8 cellular contexts compared by ENCODE assay signal in genomic region chr11:8814209-8814922, GRCh38.
DNase-seq lines count a peak whose midpoint lies in the region; ATAC-seq, FAIRE-seq and TF ChIP-seq lines count a peak whose summit lies in the region.

No MANE protein-coding gene starts in this region.

- H3K4me3 ChIP-seq in Jurkat, Clone E6-1 (ENCODE audit: low read length), result no peak overlapping the region
- no peak overlapping the region for H3K4me3 ChIP-seq in mammary epithelial cell (replicated peaks in 1 of 3; ENCODE audit: insufficient read depth in 1 of 3, low read depth in 2 of 3, low read length in 3 of 3)
- no peak overlapping the region for H3K4me3 ChIP-seq in pancreas

- peak in 2 of 4 donors; percentile 3 to 6 for ATAC-seq in pancreas

- no peak for FAIRE-seq in pancreas (lab: Jason Lieb, UNC)

- no peaks in the 10 kb centered on the region for H3K36me3 ChIP-seq in mammary epithelial cell (ENCODE audit: insufficient read depth, low read length)
- no peaks in the 10 kb centered on the region for H3K36me3 ChIP-seq in pancreas

- CTCF ChIA-PET in mammary epithelial cell (lab: Charles Lee; ENCODE audit: low non-redundant PET), result interaction anchor here (0.7 kb wide), 1 partner anchor 145 kb away, joined by 4 read pairs; no protein-coding TSS in a partner anchor

- DNase-seq in ELR (ENCODE audit: low read depth) (peak; percentile 52), mammary epithelial cell (peak; percentile 95), pancreas (no peak), GOT3 (lab: John Stamatoyannopoulos, UW) (no peak), KG1 (lab: John Stamatoyannopoulos, UW) (no peak), NCI-H1694 (lab: John Stamatoyannopoulos, UW) (no peak)
- peak; percentile 73 for DNase-seq in Jurkat, Clone E6-1 (ENCODE audit: low read depth, low spot score)
- DNase-seq in activated CD8-positive, alpha-beta memory T cell treated with anti-CD3 and anti-CD28 coated beads, Interleukin-2, amount 50 U/mL, for 4 hours, result no peak

- H4K20me1 ChIP-seq in mammary epithelial cell (ENCODE audit: insufficient read depth, low read length), result no peaks in the 10 kb centered on the region

- H3K4me1 ChIP-seq in mammary epithelial cell (ENCODE audit: insufficient read depth, low read length) (peaks cover 46% of the 10 kb centered on the region), pancreas (peaks cover 0 to 28% (median 0%) of the 10 kb centered on the region in 3 donors)

- dilution Hi-C loops in mammary epithelial cell (cut with HindIII; ENCODE audit: low sequenced_read_pairs), result no loop called here

- peak overlapping the region; percentile 4 for H2AFZ ChIP-seq in mammary epithelial cell (ENCODE audit: low read depth, low read length)

- H3K9ac ChIP-seq in mammary epithelial cell (ENCODE audit: insufficient read depth, low read length), result peak overlapping the region; percentile 47

- no peaks in the 10 kb centered on the region for H3K27me3 ChIP-seq in mammary epithelial cell (ENCODE audit: insufficient read depth, low read length)
- no peaks in the 10 kb centered on the region for H3K27me3 ChIP-seq in pancreas

- 8% methylated on average over 4 of the region's 4 CpGs for WGBS in mammary epithelial cell (ENCODE audit: low coverage, missing lambda C conversion rate)
- 66% methylated on average over 4 of the region's 4 CpGs for WGBS in pancreas, 2 donors

- H3K9me3 ChIP-seq in mammary epithelial cell (replicated peaks; ENCODE audit: insufficient read depth, low read length) (no peaks in the 10 kb centered on the region), pancreas (no peaks in the 10 kb centered on the region)

- no TSS peak for BruUV-seq in mammary epithelial cell (replicated peaks; lab: Mats Ljungman, UMichigan)

- no peak for TF ChIP-seq CTCF in mammary epithelial cell (conservative IDR thresholded peaks at IDR 0.05 in 1 of 2, IDR thresholded peaks at IDR 0.05 in 1 of 2; ENCODE audit: extremely low read depth in 1 of 2, insufficient read depth in 1 of 2, low read depth in 1 of 2, low read length in 2 of 2)
- TF ChIP-seq CTCF in pancreas (IDR thresholded peaks at IDR 0.05), result no peak

- peak overlapping the region; percentile 94 for H3K27ac ChIP-seq in mammary epithelial cell (ENCODE audit: insufficient read depth, low read depth, low read length)
- H3K27ac ChIP-seq in pancreas, result peak overlapping the region in 3 of 4 donors; percentile 10 to 56 (median 16)

- intact Hi-C loops in mammary epithelial cell (cut with micrococcal nuclease) (loop anchor here (1.0 to 5.0 kb wide), 7 partner anchors 18 to 210 kb away; no protein-coding TSS in a partner anchor), pancreas (cut with DNase I) (loop anchor here in 1 of 3 donors (10.0 kb wide), 1 partner anchor 110 kb away; no protein-coding TSS in a partner anchor)

- in situ Hi-C loops in mammary epithelial cell (cut with MboI; ENCODE audit: low sequenced_read_pairs in 2 of 2), result loop anchor here in 1 of 2 donors (5.0 kb wide), 1 partner anchor 98 kb away; the partner anchor contains the start of gene AKIP1

- peaks cover 18% of the 10 kb centered on the region for H3K79me2 ChIP-seq in mammary epithelial cell (ENCODE audit: insufficient read depth, low read length)

- peak overlapping the region; percentile 24 for H3K4me2 ChIP-seq in mammary epithelial cell (ENCODE audit: insufficient read depth, low read depth, low read length)

Comparison
In these comparisons a context has a peak if more than half of its experiments do, and no peak if none do; other contexts are left out.
1. DNase-seq: peak in ELR (single experiment), Jurkat, Clone E6-1 (single experiment) and mammary epithelial cell (single experiment); none in pancreas (0 of 6), GOT3 (single experiment), KG1 (single experiment), activated CD8-positive, alpha-beta memory T cell treated with anti-CD3 and anti-CD28 coated beads, Interleukin-2, amount 50 U/mL, for 4 hours (single experiment) and NCI-H1694 (single experiment).